14 cellular contexts compared by ENCODE assay signal in genomic region chr3:178513539-178514410, GRCh38. TPM values are rescaled to one million over a fixed set of nuclear protein-coding genes. Genes with fewer than 3 reads are reported as not detected.
A peak's percentile ranks its signal among the peaks of the same experiment; 100 is the strongest.
DNase-seq lines count a peak whose midpoint lies in the region; ATAC-seq and TF ChIP-seq lines count a peak whose summit lies in the region.
"Had no signal": no experiment of that assay in that cellular context is flagged by ENCODE, and none has a peak within 500 bp of the region (broad histone marks: within the 10 kb centered on the region; RNA-seq: fewer than 3 reads in every experiment).

No MANE protein-coding gene starts in this region.

- no peaks in the 10 kb centered on the region for H3K27me3 ChIP-seq in transverse colon
- H3K27me3 ChIP-seq: heart left ventricle, Peyer's patch had no signal

- no peak for TF ChIP-seq CTCF in AG09309 (IDR thresholded peaks at IDR 0.05; ENCODE audit: control insufficient read depth, insufficient read depth, low read depth, low read length, missing control alignments)
- TF ChIP-seq CTCF in GM13976 (IDR thresholded peaks at IDR 0.05; ENCODE audit: borderline replicate concordance, control extremely low read depth, extremely low read depth, insufficient read depth, missing control alignments), result peak; percentile 5
- TF ChIP-seq CTCF in transverse colon (IDR thresholded peaks at IDR 0.05), result no peak

- 45 to 55% methylated on average over 2 to 3 of the region's 3 CpGs for WGBS in transverse colon (ENCODE audit: low coverage in 1 of 2), 2 donors

- no peaks in the 10 kb centered on the region for H3K9me3 ChIP-seq in transverse colon
- H3K9me3 ChIP-seq: HAP-1, heart left ventricle, lower lobe of right lung, Peyer's patch had no signal

- no peak for TF ChIP-seq POLR2A in transverse colon (IDR thresholded peaks at IDR 0.05)

- H3K36me3 ChIP-seq in transverse colon, result no peaks in the 10 kb centered on the region
- H3K36me3 ChIP-seq: HAP-1, heart left ventricle, lower lobe of right lung, Peyer's patch had no signal

- DNase-seq in AG09309 (ENCODE audit: low read depth) (peak; percentile 83), GM13976 (ENCODE audit: low spot score) (no peak), dedifferentiated amniotic fluid mesenchymal stem cell (ENCODE audit: extremely low spot score) (peak; percentile 29), activated gamma-delta T cell treated with Interleukin-2 at 50 U/mL for 16 hours (no peak), OCI-M2 (lab: John Stamatoyannopoulos, UW; ENCODE audit: unreplicated experiment) (no peak), transverse colon (no peak), NCI-H748 (lab: John Stamatoyannopoulos, UW; ENCODE audit: unreplicated experiment) (no peak)
- DNase-seq: lower lobe of right lung; occipital lobe; Peyer's patch; stimulated activated CD4-positive, alpha-beta T cell treated with anti-CD3 and anti-CD28 coated beads, Interleukin-12 subunit alpha, Interleukin-12 subunit beta, amount 100 ng/mL, for 4 hours had no signal

- H3K27ac ChIP-seq in transverse colon, result no peak overlapping the region
- H3K27ac ChIP-seq: lower lobe of right lung, Peyer's patch had no signal

- H3K4me1 ChIP-seq in transverse colon, result no peaks in the 10 kb centered on the region
- H3K4me1 ChIP-seq: HAP-1, lower lobe of right lung, Peyer's patch had no signal

- peak; percentile 21 for ATAC-seq in HG03520 (IDR thresholded peaks at IDR 0.05; ENCODE audit: unreplicated experiment)
- ATAC-seq: lower lobe of right lung had no signal

- in situ Hi-C loops in GM13976 (cut with MboI; ENCODE audit: low sequenced_read_pairs, unreplicated experiment) (no loop called here), transverse colon (cut with MboI; ENCODE audit: low pct_ligation_motif_present in 1 of 4, low pct_unique_long_range_greater_than_20kb in 1 of 4, low sequenced_read_pairs in 3 of 4) (no loop called here)

- intact Hi-C loops in transverse colon (cut with DNase I; ENCODE audit: low total_unique reads), result no loop called here

- H3K4me3 ChIP-seq in AG09309 (ENCODE audit: control insufficient read depth, low read depth, low read length) (no peak overlapping the region), transverse colon (no peak overlapping the region)
- H3K4me3 ChIP-seq: HAP-1, heart left ventricle, lower lobe of right lung, Peyer's patch had no signal

- TF ChIP-seq EP300 in transverse colon (IDR thresholded peaks at IDR 0.05; ENCODE audit: low read depth), result no peak

RNA-seq across cellular contexts. Expression of gene KCNMB2, which starts 22.5 kb away (rescaled TPM):
- total RNA-seq in transverse colon, result under 1 TPM in 1 of 4 donors, not detected in 3; 0.82 TPM
- total RNA-seq: Peyer's patch had no signal

Comparison
In these comparisons a context has a peak if more than half of its experiments do, and no peak if none do; other contexts are left out.
1. DNase-seq: peak in AG09309 (single experiment) and dedifferentiated amniotic fluid mesenchymal stem cell (single experiment); none in GM13976 (single experiment), activated gamma-delta T cell treated with Interleukin-2 at 50 U/mL for 16 hours (single experiment), OCI-M2 (single experiment), transverse colon (single experiment) and NCI-H748 (single experiment).